14 cellular contexts compared by ENCODE assay signal in genomic region chr7:125098377-125098970, GRCh38.
DNase-seq lines count a peak whose midpoint lies in the region; ATAC-seq and TF ChIP-seq lines count a peak whose summit lies in the region.
"Had no signal": no experiment of that assay in that cellular context is flagged by ENCODE, and none has a peak within 500 bp of the region (broad histone marks: within the 10 kb centered on the region; RNA-seq: fewer than 3 reads in every experiment).

No MANE protein-coding gene starts in this region.

- ATAC-seq in GM18508 (IDR thresholded peaks at IDR 0.05; ENCODE audit: insufficient read depth, unreplicated experiment) (peak; percentile 86), GM21515 (IDR thresholded peaks at IDR 0.05; ENCODE audit: unreplicated experiment) (peak; percentile 70), HG03060 (IDR thresholded peaks at IDR 0.05; ENCODE audit: low read depth, unreplicated experiment) (peak; percentile 76), RWPE2 (ENCODE audit: low read depth) (0 out of 3 replicates have a peak, but pooled peaks have one; percentile 29)
- ATAC-seq: HCT116, psoas muscle had no signal

- H3K9me3 ChIP-seq in RWPE2 (ENCODE audit: severe bottlenecking) = no peaks in the 10 kb centered on the region
- H3K9me3 ChIP-seq: psoas muscle, thyroid gland had no signal

- no peak for TF ChIP-seq CTCF in RWPE2 (IDR thresholded peaks at IDR 0.05; ENCODE audit: poor library complexity, severe bottlenecking)

- DNase-seq in RWPE2 (ENCODE audit: low spot score) (no peak), NCI-H345 treated with DMSO at 0.1 percent for 48 hours (lab: John Stamatoyannopoulos, UW; ENCODE audit: unreplicated experiment) (no peak), islet precursor cell (no peak), NCI-H146 treated with DMSO at 0.1 percent for 48 hours (lab: John Stamatoyannopoulos, UW; ENCODE audit: unreplicated experiment) (no peak)
- DNase-seq in stimulated activated CD4-positive, alpha-beta T cell treated with anti-CD3 and anti-CD28 coated beads, Interleukin-4, amount 100 ng/mL, for 4 hours = no peak
- DNase-seq: activated CD4-positive, alpha-beta T cell treated with anti-CD3 and anti-CD28 coated beads for 48 hours; NCI-H524; psoas muscle; thyroid gland had no signal

- H3K4me3 ChIP-seq in RWPE2 (ENCODE audit: severe bottlenecking) = no peak overlapping the region
- H3K4me3 ChIP-seq: psoas muscle, SK-N-MC, thyroid gland had no signal

- no peaks in the 10 kb centered on the region for H3K4me1 ChIP-seq in RWPE2 (ENCODE audit: insufficient read depth, poor library complexity, severe bottlenecking)
- H3K4me1 ChIP-seq: psoas muscle, thyroid gland had no signal

- H3K27ac ChIP-seq in RWPE2 (ENCODE audit: poor library complexity, severe bottlenecking) = no peak overlapping the region
- H3K27ac ChIP-seq: psoas muscle, SK-N-MC, thyroid gland had no signal

- H3K27me3 ChIP-seq in RWPE2 (ENCODE audit: insufficient read depth, poor library complexity, severe bottlenecking) = no peaks in the 10 kb centered on the region
- H3K27me3 ChIP-seq: thyroid gland had no signal

- H3K36me3 ChIP-seq in RWPE2 (ENCODE audit: low read depth) = no peaks in the 10 kb centered on the region
- H3K36me3 ChIP-seq: thyroid gland had no signal

Comparison
In these comparisons a context has a peak if more than half of its experiments do, and no peak if none do; other contexts are left out.
1. ATAC-seq: peak in every context shown above with its lines; median percentile 86 in GM18508; 76 in HG03060; 70 in GM21515; 29 in RWPE2.